9 cellular contexts compared by ENCODE assay signal in the genomic region with DNA sequence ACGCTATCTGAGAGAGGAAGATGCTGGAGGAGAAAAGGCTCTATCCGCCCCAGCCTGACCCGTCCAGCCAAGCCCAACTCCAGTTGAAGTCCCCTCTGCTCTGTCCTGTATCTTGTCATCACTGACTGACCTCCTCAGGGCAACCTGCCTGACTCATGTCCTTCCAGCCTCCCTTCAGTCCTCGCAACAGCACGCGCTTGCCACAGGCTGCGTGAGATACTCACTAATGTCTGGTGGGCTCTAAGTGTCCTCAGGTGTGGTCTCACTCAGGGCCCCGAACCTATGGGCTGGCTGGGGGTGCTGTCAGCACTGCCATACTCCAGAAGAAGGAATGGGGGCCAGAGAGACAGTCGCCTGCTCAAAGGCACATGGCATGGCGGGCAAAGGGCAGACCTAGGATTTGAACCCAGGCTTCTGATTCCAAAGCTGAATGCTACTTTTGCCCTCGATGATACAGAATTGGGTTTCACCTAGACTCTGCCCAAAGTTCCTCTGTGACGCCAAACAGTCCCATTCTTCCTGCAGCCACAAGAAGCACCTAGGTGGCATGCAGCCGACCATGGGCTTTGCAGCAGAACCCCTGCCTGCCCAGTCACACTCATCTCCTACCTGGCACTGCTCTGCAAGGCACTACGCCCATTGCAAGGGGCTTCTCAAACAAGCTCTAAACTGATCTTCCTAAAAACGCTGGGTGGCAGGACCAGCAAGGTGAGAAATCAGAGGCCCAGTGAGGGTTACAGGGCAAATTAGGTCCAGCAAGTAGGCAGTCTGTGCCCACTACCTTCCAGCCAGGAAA. TPM values are rescaled to one million over a fixed set of nuclear protein-coding genes. Genes with fewer than 3 reads are reported as not detected.
DNase-seq lines count a peak whose midpoint lies in the region; ATAC-seq lines count a peak whose summit lies in the region.
"Had no signal": no experiment of that assay in that cellular context is flagged by ENCODE, and none has a peak within 500 bp of the region (broad histone marks: within the 10 kb centered on the region; RNA-seq: fewer than 3 reads in every experiment).

No MANE protein-coding gene starts in this region.

- H3K27ac ChIP-seq in muscle layer of colon (ENCODE audit: low read depth, low read length) (peak overlapping the region; percentile 79), thymus (ENCODE audit: low read depth) (peak overlapping the region; percentile 26)

- H3K4me3 ChIP-seq in muscle layer of colon (ENCODE audit: low read depth in 1 of 2, low read length in 2 of 2) = peak overlapping the region in 1 of 2 donors; percentile 38
- H3K4me3 ChIP-seq in thymus (ENCODE audit: low read length) = no peak overlapping the region

- no peak overlapping the region for H3K9ac ChIP-seq in muscle layer of colon (ENCODE audit: low read length)

- H3K27me3 ChIP-seq in muscle layer of colon (ENCODE audit: control insufficient read depth in 1 of 2, insufficient read depth in 2 of 2, low read length in 2 of 2) (no peaks in the 10 kb centered on the region), thymus (ENCODE audit: control insufficient read depth, insufficient read depth) (no peaks in the 10 kb centered on the region)

- H3K36me3 ChIP-seq in muscle layer of colon (ENCODE audit: insufficient read depth, low read length) = no peaks in the 10 kb centered on the region
- no peaks in the 10 kb centered on the region for H3K36me3 ChIP-seq in thymus (ENCODE audit: control insufficient read depth, insufficient read depth)

- H3K4me1 ChIP-seq in muscle layer of colon (ENCODE audit: insufficient read depth, low read length) (peaks cover 98% of the 10 kb centered on the region), thymus (ENCODE audit: control insufficient read depth, insufficient read depth, low read length) (peaks cover 81% of the 10 kb centered on the region)

- no peaks in the 10 kb centered on the region for H3K9me3 ChIP-seq in muscle layer of colon (ENCODE audit: low read length)
- no peaks in the 10 kb centered on the region for H3K9me3 ChIP-seq in thymus (ENCODE audit: control insufficient read depth)

- no peak for ATAC-seq in GM19395 (IDR thresholded peaks at IDR 0.05; ENCODE audit: unreplicated experiment)

- DNase-seq in activated effector memory CD4-positive, alpha-beta T cell treated with anti-CD3 and anti-CD28 coated beads, Interleukin-2, amount 50 U/mL, for 16 hours = peak; percentile 53
- no peak for DNase-seq in activated effector memory CD4-positive, alpha-beta T cell treated with Interleukin-2 at 50 U/mL for 16 hours
- DNase-seq in cerebellar cortex (ENCODE audit: low spot score) (peak; percentile 21), HCEC 1CT (no peak), 8988T (no peak)
- DNase-seq: activated CD4-positive, alpha-beta T cell treated with anti-CD3 and anti-CD28 coated beads, Interleukin-2, amount 50 U/mL, for 1 hour had no signal

- 94% methylated on average over 15 of the region's 15 CpGs for WGBS in thymus

RNA-seq across cellular contexts. Expression of gene FAM53B, which starts 8.5 kb away (rescaled TPM):
- 46.2 TPM for polyA plus RNA-seq in thymus

RNA-seq across cellular contexts. Expression of gene EEF1AKMT2, which starts 56.0 kb away (rescaled TPM):
- 27.3 TPM for polyA plus RNA-seq in thymus

Comparison
In these comparisons a context has a peak if more than half of its experiments do, and no peak if none do; other contexts are left out.
1. DNase-seq: peak in activated effector memory CD4-positive, alpha-beta T cell treated with anti-CD3 and anti-CD28 coated beads, Interleukin-2, amount 50 U/mL, for 16 hours (single experiment) and cerebellar cortex (single experiment); none in activated effector memory CD4-positive, alpha-beta T cell treated with Interleukin-2 at 50 U/mL for 16 hours (single experiment), HCEC 1CT (single experiment) and 8988T (single experiment).